8 cellular contexts compared by ENCODE assay signal in genomic region chr12:79344855-79345840, GRCh38.
DNase-seq lines count a peak whose midpoint lies in the region; ATAC-seq and TF ChIP-seq lines count a peak whose summit lies in the region.

No MANE protein-coding gene starts in this region.

- intact Hi-C loops in Calu3 (cut with micrococcal nuclease; ENCODE audit: unreplicated experiment): loop anchor here (1.0 to 10.0 kb wide), 7 partner anchors 138 to 1200 kb away; no protein-coding TSS in a partner anchor

- no peaks in the 10 kb centered on the region for H3K4me1 Mint-ChIP-seq in Calu3 (ENCODE audit: low read depth, unreplicated experiment)
- H3K4me1 Mint-ChIP-seq in brain: no peaks in the 10 kb centered on the region
- H3K4me1 Mint-ChIP-seq in activated CD4-positive, alpha-beta memory T cell treated with anti-CD3 and anti-CD28 coated beads, Interleukin-2, amount 10 ng/mL, durations not matched to agents 7 days and 5 days: no peaks in the 10 kb centered on the region

- H3K27me3 Mint-ChIP-seq in Calu3 (ENCODE audit: unreplicated experiment): peaks cover 16% of the 10 kb centered on the region
- no peaks in the 10 kb centered on the region for H3K27me3 Mint-ChIP-seq in brain
- H3K27me3 Mint-ChIP-seq in activated CD4-positive, alpha-beta memory T cell treated with anti-CD3 and anti-CD28 coated beads, Interleukin-2, amount 10 ng/mL, durations not matched to agents 7 days and 5 days: no peaks in the 10 kb centered on the region

- peak; percentile 76 for ATAC-seq in GM19035 (IDR thresholded peaks at IDR 0.05; ENCODE audit: unreplicated experiment)
- ATAC-seq in HG03139 (IDR thresholded peaks at IDR 0.05; ENCODE audit: unreplicated experiment): peak; percentile 77

- TF ChIP-seq CTCF in Calu3 (IDR thresholded peaks at IDR 0.05; ENCODE audit: unreplicated experiment): peak; percentile 70
- peak; percentile 65 to 81 for TF ChIP-seq CTCF in brain (conservative IDR thresholded peaks at IDR 0.05)

- H3K9me3 Mint-ChIP-seq in Calu3 (ENCODE audit: low read depth, unreplicated experiment): no peaks in the 10 kb centered on the region
- peaks cover 1 to 6% (median 3%) of the 10 kb centered on the region in 5 experiments for H3K9me3 Mint-ChIP-seq in brain
- peaks cover 5% of the 10 kb centered on the region for H3K9me3 Mint-ChIP-seq in activated CD4-positive, alpha-beta memory T cell treated with anti-CD3 and anti-CD28 coated beads, Interleukin-2, amount 10 ng/mL, durations not matched to agents 7 days and 5 days

- H3K4me3 Mint-ChIP-seq in Calu3 (ENCODE audit: low read depth, unreplicated experiment) (no peak overlapping the region), brain (no peak overlapping the region)
- H3K4me3 Mint-ChIP-seq in activated CD4-positive, alpha-beta memory T cell treated with anti-CD3 and anti-CD28 coated beads, Interleukin-2, amount 10 ng/mL, durations not matched to agents 7 days and 5 days: no peak overlapping the region

- CTCF ChIA-PET in Calu3 (lab: Charles Lee): interaction anchor here (0.9 to 1.1 kb wide), 9 partner anchors 13 to 1165 kb away, joined by 3 to 8 read pairs (median 4); no protein-coding TSS in a partner anchor
- CTCF ChIA-PET in activated CD4-positive, alpha-beta memory T cell treated with anti-CD3 and anti-CD28 coated beads, Interleukin-2, amount 10 ng/mL, durations not matched to agents 7 days and 5 days (lab: Charles Lee): no interaction called here

- no peak overlapping the region for H3K27ac Mint-ChIP-seq in Calu3 (ENCODE audit: unreplicated experiment)
- peak overlapping the region in 2 of 5 experiments; percentile 55 to 73 for H3K27ac Mint-ChIP-seq in brain
- no peak overlapping the region for H3K27ac Mint-ChIP-seq in activated CD4-positive, alpha-beta memory T cell treated with anti-CD3 and anti-CD28 coated beads, Interleukin-2, amount 10 ng/mL, durations not matched to agents 7 days and 5 days

- POLR2A ChIA-PET in activated CD4-positive, alpha-beta memory T cell treated with anti-CD3 and anti-CD28 coated beads, Interleukin-2, amount 10 ng/mL, durations not matched to agents 7 days and 5 days (lab: Charles Lee): no interaction called here

- BruUV-seq in Calu3 (replicated peaks; lab: Mats Ljungman, UMichigan): no TSS peak

- H3K36me3 Mint-ChIP-seq in Calu3 (ENCODE audit: insufficient read depth, unreplicated experiment): no peaks in the 10 kb centered on the region
- peaks cover 6% of the 10 kb centered on the region for H3K36me3 Mint-ChIP-seq in brain
- no peaks in the 10 kb centered on the region for H3K36me3 Mint-ChIP-seq in activated CD4-positive, alpha-beta memory T cell treated with anti-CD3 and anti-CD28 coated beads, Interleukin-2, amount 10 ng/mL, durations not matched to agents 7 days and 5 days (ENCODE audit: low read depth)

- DNase-seq in Calu3 (peak; percentile 74), NCI-H2227 treated with DMSO at 0.1 percent for 48 hours (lab: John Stamatoyannopoulos, UW) (peak; percentile 34), medulla oblongata (ENCODE audit: extremely low spot score) (peak; percentile 7)
- DNase-seq in activated CD4-positive, alpha-beta memory T cell treated with anti-CD3 and anti-CD28 coated beads, Interleukin-2, amount 10 ng/mL, durations not matched to agents 7 days and 5 days: no peak
- no peak for DNase-seq in activated CD8-positive, alpha-beta memory T cell treated with anti-CD3 and anti-CD28 coated beads, Interleukin-2, amount 50 U/mL, for 4 hours

Comparison
In these comparisons a context has a peak if more than half of its experiments do, and no peak if none do; other contexts are left out.
1. DNase-seq: peak in Calu3 (single experiment), NCI-H2227 treated with DMSO at 0.1 percent for 48 hours (single experiment) and medulla oblongata (single experiment); none in activated CD4-positive, alpha-beta memory T cell treated with anti-CD3 and anti-CD28 coated beads, Interleukin-2, amount 10 ng/mL, durations not matched to agents 7 days and 5 days (single experiment) and activated CD8-positive, alpha-beta memory T cell treated with anti-CD3 and anti-CD28 coated beads, Interleukin-2, amount 50 U/mL, for 4 hours (single experiment).